Comparison of ENCODE assay signal across 1 cellular context in genomic region chr15:45333550-45333949, GRCh38.
TF ChIP-seq lines count a peak whose summit lies in the region.

No MANE protein-coding gene starts in this region.

TF ChIP-seq in SK-N-SH treated with all-trans-retinoic acid at 6 μM for 48 hours, 23 proteins besides CTCF, POLR2A, EP300 and RAD21 (continued from another document):
- TF ChIP-seq CREB5 (CRISPR knock-in tag; IDR thresholded peaks at IDR 0.05; ENCODE audit: low read depth), result no peak
